19 cellular contexts compared by ENCODE assay signal in genomic region chrX:2188840-2189239, GRCh38.
"Had no signal": no experiment of that assay in that cellular context is flagged by ENCODE, and none has a peak within 500 bp of the region (broad histone marks: within the 10 kb centered on the region; RNA-seq: fewer than 3 reads in every experiment).

No MANE protein-coding gene starts in this region.

- H3K4me2 ChIP-seq: SK-N-SH had no signal

- H3K9me3 ChIP-seq: SK-N-SH, testis, upper lobe of right lung had no signal

- H3K9ac ChIP-seq: SK-N-SH had no signal

- H3K36me3 ChIP-seq: cardiac muscle cell, left lung, stomach, upper lobe of right lung had no signal

- H3K27me3 ChIP-seq: cardiac muscle cell, left lung, stomach, testis, upper lobe of right lung had no signal

- H3K4me1 ChIP-seq: left lung, stomach, testis, upper lobe of right lung had no signal

- H3K4me3 ChIP-seq: cardiac muscle cell, left lung, mucosa of descending colon, stomach, testis, upper lobe of right lung had no signal

- H3K27ac ChIP-seq: cardiac muscle cell, left lung, stomach, testis, upper lobe of right lung had no signal

- ATAC-seq: effector memory CD8-positive, alpha-beta T cell; left lung; mucosa of descending colon; naive thymus-derived CD4-positive, alpha-beta T cell; sciatic nerve; stimulated activated effector memory CD8-positive, alpha-beta T cell treated with anti-CD3 and anti-CD28 coated beads, Interleukin-12 subunit alpha, Interleukin-12 subunit beta, amount 100 ng/mL, for 72 hours; upper lobe of right lung had no signal

- DNase-seq: activated CD4-positive, alpha-beta T cell treated with anti-CD3 and anti-CD28 coated beads, Interleukin-2, amount 10 ng/mL, durations not matched to agents 7 days and 5 days; activated CD8-positive, alpha-beta memory T cell treated with anti-CD3 and anti-CD28 coated beads for 24 hours; activated gamma-delta T cell; effector memory CD8-positive, alpha-beta T cell; foreskin fibroblast; hypothalamus; left lung; mucosa of descending colon; naive thymus-derived CD4-positive, alpha-beta T cell; SK-N-SH; stimulated activated CD4-positive, alpha-beta T cell treated with anti-CD3 and anti-CD28 coated beads, Interleukin-4, amount 100 ng/mL, for 24 hours; stomach; T-helper 1 cell; T-helper 9 cell; upper lobe of right lung had no signal
